Comparison of ENCODE assay signal across 9 cellular contexts in the genomic region with DNA sequence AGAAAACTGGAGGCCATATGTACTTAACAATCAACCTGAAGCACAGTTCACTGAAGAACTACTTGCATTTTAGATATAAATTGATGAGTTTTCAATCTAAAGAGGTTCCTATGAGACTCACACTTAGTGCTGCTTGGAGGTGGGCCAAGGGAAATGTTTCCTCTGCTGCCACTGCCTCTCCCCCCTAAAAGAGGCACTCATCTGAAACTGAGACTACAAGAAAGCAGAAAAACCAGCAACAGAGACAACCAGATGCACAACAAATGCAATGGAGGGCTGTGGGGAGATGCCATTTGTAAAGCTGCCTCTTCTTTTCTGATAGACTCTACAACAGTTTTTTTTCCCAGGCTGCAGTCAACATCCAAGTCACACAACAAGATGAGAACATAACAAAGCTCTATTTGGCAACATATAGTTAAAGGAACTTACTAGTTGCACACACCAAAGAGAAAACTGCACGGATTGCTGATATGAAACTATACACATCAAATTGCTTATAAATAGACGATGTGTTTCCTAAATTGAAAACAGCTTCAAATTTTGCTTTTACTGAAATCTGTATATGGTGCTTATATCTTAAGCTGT. TPM values are rescaled to one million over a fixed set of nuclear protein-coding genes. Genes with fewer than 3 reads are reported as not detected.
A peak's percentile ranks its signal among the peaks of the same experiment; 100 is the strongest.
DNase-seq lines count a peak whose midpoint lies in the region; ATAC-seq and TF ChIP-seq lines count a peak whose summit lies in the region.
"Had no signal": no experiment of that assay in that cellular context is flagged by ENCODE, and none has a peak within 500 bp of the region (broad histone marks: within the 10 kb centered on the region; RNA-seq: fewer than 3 reads in every experiment).

No MANE protein-coding gene starts in this region.

- no peak for TF ChIP-seq CTCF in WTC11 (IDR thresholded peaks at IDR 0.05)
- no peak for TF ChIP-seq CTCF in nephron (IDR thresholded peaks at IDR 0.05; ENCODE audit: unreplicated experiment in 3 of 3)
- TF ChIP-seq CTCF in transverse colon (IDR thresholded peaks at IDR 0.05) = no peak

- H3K27me3 Mint-ChIP-seq in WTC11 (ENCODE audit: low read depth) (no peaks in the 10 kb centered on the region), nephron (ENCODE audit: low read depth) (no peaks in the 10 kb centered on the region)
- H3K27me3 Mint-ChIP-seq: stimulated activated naive B cell treated with anti-CD40 and anti-IgM and Interleukin-4, amounts not matched to agents 10 μg/mL and 1 μg/mL and 100 μg/mL, for 72 hours had no signal

- H3K4me1 Mint-ChIP-seq in WTC11 (peaks cover 57% of the 10 kb centered on the region), nephron (peaks cover 88% of the 10 kb centered on the region)

- H3K4me3 ChIP-seq in GM23248 (0 out of 2 replicates have a peak overlapping the region, but pooled peaks have one; percentile 16), transverse colon (no peak overlapping the region)
- H3K4me3 ChIP-seq: skin epidermis had no signal

- H3K9me2 ChIP-seq in GM23248 (ENCODE audit: insufficient read depth) = no peaks in the 10 kb centered on the region

- H3K9me3 Mint-ChIP-seq in WTC11 (no peaks in the 10 kb centered on the region), nephron (no peaks in the 10 kb centered on the region)
- H3K9me3 Mint-ChIP-seq: stimulated activated naive B cell treated with anti-CD40 and anti-IgM and Interleukin-4, amounts not matched to agents 10 μg/mL and 1 μg/mL and 100 μg/mL, for 72 hours had no signal

- peaks cover 83% of the 10 kb centered on the region for H3K79me2 ChIP-seq in GM23248 (ENCODE audit: insufficient read depth)

- peak; percentile 47 for DNase-seq in GM23248
- DNase-seq in WTC11 (ENCODE audit: low spot score) = no peak
- no peak for DNase-seq in left colon
- DNase-seq in NCI-H2107 treated with DMSO at 0.1 percent for 48 hours (lab: John Stamatoyannopoulos, UW; ENCODE audit: unreplicated experiment) = no peak
- DNase-seq in transverse colon = no peak
- DNase-seq: stimulated activated naive B cell treated with anti-CD40 and anti-IgM and Interleukin-4, amounts not matched to agents 10 μg/mL and 1 μg/mL and 100 μg/mL, for 72 hours had no signal

- TF ChIP-seq POLR2A in GM18505 (IDR thresholded peaks at IDR 0.05; ENCODE audit: borderline replicate concordance, extremely low read depth, insufficient read depth, insufficient read length) (no peak), transverse colon (IDR thresholded peaks at IDR 0.05) (no peak)

- TF ChIP-seq EP300 in transverse colon (IDR thresholded peaks at IDR 0.05; ENCODE audit: low read depth) = no peak

- no peak overlapping the region for H3K9ac ChIP-seq in GM23248

- peaks cover 71% of the 10 kb centered on the region for H3K4me1 ChIP-seq in GM23248 (ENCODE audit: insufficient read depth)
- H3K4me1 ChIP-seq in transverse colon = peaks cover 26 to 73% (median 43%) of the 10 kb centered on the region in 4 donors

- H3K27ac ChIP-seq in GM23248 (peak overlapping the region; percentile 68; the same call in 1 of the 2 replicates), transverse colon (no peak overlapping the region)

- peak overlapping the region; percentile 81 for H3K4me2 ChIP-seq in GM23248 (ENCODE audit: unreplicated experiment)

- peaks cover 52% of the 10 kb centered on the region for H3F3A ChIP-seq in GM23248 (ENCODE audit: insufficient read depth)

- H3K27ac Mint-ChIP-seq in WTC11 (0 out of 2 replicates have a peak overlapping the region, but pooled peaks have one; percentile 25), nephron (peak overlapping the region; percentile 74 to 91 (median 83))
- H3K27ac Mint-ChIP-seq: stimulated activated naive B cell treated with anti-CD40 and anti-IgM and Interleukin-4, amounts not matched to agents 10 μg/mL and 1 μg/mL and 100 μg/mL, for 72 hours had no signal

- H3K36me3 ChIP-seq in GM23248 (ENCODE audit: low read depth) = 0 out of 2 replicates have a peak, but pooled peaks cover 5% of the 10 kb centered on the region
- no peaks in the 10 kb centered on the region for H3K36me3 ChIP-seq in transverse colon

- in situ Hi-C loops in GM23248 (cut with MboI) (no loop called here), transverse colon (cut with MboI; ENCODE audit: low pct_ligation_motif_present in 1 of 4, low pct_unique_long_range_greater_than_20kb in 1 of 4, low sequenced_read_pairs in 3 of 4) (no loop called here)

- intact Hi-C loops in left colon (cut with DNase I, micrococcal nuclease) (no loop called here), transverse colon (cut with DNase I; ENCODE audit: low total_unique reads) (no loop called here)

- CTCF ChIA-PET in WTC11 (lab: Charles Lee) = interaction anchor here (1.0 to 2.6 kb wide), 4 partner anchors 10 to 484 kb away, joined by 3 to 12 read pairs (median 6); no protein-coding TSS in a partner anchor

- POLR2A ChIA-PET in WTC11 (lab: Charles Lee) = interaction anchor here (0.6 to 1.0 kb wide), 2 partner anchors 11 to 405 kb away, joined by 3 read pairs; a partner anchor contains a TSS

- H3K36me3 Mint-ChIP-seq in WTC11 (no peaks in the 10 kb centered on the region), nephron (ENCODE audit: low read depth) (no peaks in the 10 kb centered on the region)

- 18 to 22% methylated on average over 2 of the region's 2 CpGs for WGBS in GM23248 (ENCODE audit: low coverage in 1 of 2, low lambda C conversion rate in 2 of 2, missing lambda C conversion rate in 2 of 2), 2 experiments
- WGBS in transverse colon (ENCODE audit: low coverage in 1 of 2), 2 donors = 9 to 38% methylated on average over 2 of the region's 2 CpGs

- H4K20me1 ChIP-seq in GM23248 (ENCODE audit: insufficient read depth) = no peaks in the 10 kb centered on the region

- H3K27me3 ChIP-seq in GM23248 (replicated peaks; ENCODE audit: insufficient read depth) (no peaks in the 10 kb centered on the region), transverse colon (no peaks in the 10 kb centered on the region)

- no peak overlapping the region for H2AFZ ChIP-seq in GM23248

- H3K9me3 ChIP-seq in GM23248 (ENCODE audit: low read depth) = no peaks in the 10 kb centered on the region
- H3K9me3 ChIP-seq in transverse colon = no peaks in the 10 kb centered on the region

- ATAC-seq in GM18505 (IDR thresholded peaks at IDR 0.05; ENCODE audit: unreplicated experiment) = peak; percentile 66
- no peak for ATAC-seq in WTC11
- ATAC-seq in left colon = no peak

- H3K4me3 Mint-ChIP-seq in WTC11 = no peak overlapping the region
- peak overlapping the region; percentile 21 to 59 (median 54) for H3K4me3 Mint-ChIP-seq in nephron

TF ChIP-seq in WTC11, 78 proteins besides CTCF, POLR2A, EP300 and RAD21 (continues in another document):
- TF ChIP-seq ZNF396 (CRISPR knock-in tag; IDR thresholded peaks at IDR 0.05; ENCODE audit: borderline replicate concordance) (no peak), CREM (CRISPR knock-in tag; IDR thresholded peaks at IDR 0.05) (no peak), ESRRA (CRISPR knock-in tag; IDR thresholded peaks at IDR 0.05; ENCODE audit: borderline replicate concordance) (no peak), NFE2L1 (CRISPR knock-in tag; IDR thresholded peaks at IDR 0.05) (no peak), EMX1 (CRISPR knock-in tag; IDR thresholded peaks at IDR 0.05) (no peak), ZNF219 (CRISPR knock-in tag; IDR thresholded peaks at IDR 0.05; ENCODE audit: borderline replicate concordance) (no peak)
- TF ChIP-seq, protein P1, sequence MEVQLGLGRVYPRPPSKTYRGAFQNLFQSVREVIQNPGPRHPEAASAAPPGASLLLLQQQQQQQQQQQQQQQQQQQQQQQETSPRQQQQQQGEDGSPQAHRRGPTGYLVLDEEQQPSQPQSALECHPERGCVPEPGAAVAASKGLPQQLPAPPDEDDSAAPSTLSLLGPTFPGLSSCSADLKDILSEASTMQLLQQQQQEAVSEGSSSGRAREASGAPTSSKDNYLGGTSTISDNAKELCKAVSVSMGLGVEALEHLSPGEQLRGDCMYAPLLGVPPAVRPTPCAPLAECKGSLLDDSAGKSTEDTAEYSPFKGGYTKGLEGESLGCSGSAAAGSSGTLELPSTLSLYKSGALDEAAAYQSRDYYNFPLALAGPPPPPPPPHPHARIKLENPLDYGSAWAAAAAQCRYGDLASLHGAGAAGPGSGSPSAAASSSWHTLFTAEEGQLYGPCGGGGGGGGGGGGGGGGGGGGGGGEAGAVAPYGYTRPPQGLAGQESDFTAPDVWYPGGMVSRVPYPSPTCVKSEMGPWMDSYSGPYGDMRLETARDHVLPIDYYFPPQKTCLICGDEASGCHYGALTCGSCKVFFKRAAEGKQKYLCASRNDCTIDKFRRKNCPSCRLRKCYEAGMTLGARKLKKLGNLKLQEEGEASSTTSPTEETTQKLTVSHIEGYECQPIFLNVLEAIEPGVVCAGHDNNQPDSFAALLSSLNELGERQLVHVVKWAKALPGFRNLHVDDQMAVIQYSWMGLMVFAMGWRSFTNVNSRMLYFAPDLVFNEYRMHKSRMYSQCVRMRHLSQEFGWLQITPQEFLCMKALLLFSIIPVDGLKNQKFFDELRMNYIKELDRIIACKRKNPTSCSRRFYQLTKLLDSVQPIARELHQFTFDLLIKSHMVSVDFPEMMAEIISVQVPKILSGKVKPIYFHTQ (CRISPR knock-in tag; IDR thresholded peaks at IDR 0.05) = no peak
- TF ChIP-seq, protein P2, sequence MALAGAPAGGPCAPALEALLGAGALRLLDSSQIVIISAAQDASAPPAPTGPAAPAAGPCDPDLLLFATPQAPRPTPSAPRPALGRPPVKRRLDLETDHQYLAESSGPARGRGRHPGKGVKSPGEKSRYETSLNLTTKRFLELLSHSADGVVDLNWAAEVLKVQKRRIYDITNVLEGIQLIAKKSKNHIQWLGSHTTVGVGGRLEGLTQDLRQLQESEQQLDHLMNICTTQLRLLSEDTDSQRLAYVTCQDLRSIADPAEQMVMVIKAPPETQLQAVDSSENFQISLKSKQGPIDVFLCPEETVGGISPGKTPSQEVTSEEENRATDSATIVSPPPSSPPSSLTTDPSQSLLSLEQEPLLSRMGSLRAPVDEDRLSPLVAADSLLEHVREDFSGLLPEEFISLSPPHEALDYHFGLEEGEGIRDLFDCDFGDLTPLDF (CRISPR knock-in tag; IDR thresholded peaks at IDR 0.05) = no peak

RNA-seq across cellular contexts. Expression of a gene that starts 11.1 kb away (rescaled TPM):
- 321 and 332 TPM in 2 replicates for total RNA-seq in GM23248 (2014; rRNA removed; shearing (Covaris generic))
- 307 and 320 TPM in 2 replicates for polyA plus RNA-seq in GM23248 (2016; fragmentation: Nextera tagmentation; extraction: Ambion mirVana)
- total RNA-seq in WTC11 (2021) (84.9 to 101 TPM (median 93.4 TPM) in 3 replicates), left colon (100 to 1,000 TPM; 708 to 954 TPM), transverse colon (1,000 to 10,000 TPM in 1 of 4 donors, 100 to 1,000 TPM in 3; 365 to 1,069 (median 676) TPM)
